15 cellular contexts compared by ENCODE assay signal in the genomic region with DNA sequence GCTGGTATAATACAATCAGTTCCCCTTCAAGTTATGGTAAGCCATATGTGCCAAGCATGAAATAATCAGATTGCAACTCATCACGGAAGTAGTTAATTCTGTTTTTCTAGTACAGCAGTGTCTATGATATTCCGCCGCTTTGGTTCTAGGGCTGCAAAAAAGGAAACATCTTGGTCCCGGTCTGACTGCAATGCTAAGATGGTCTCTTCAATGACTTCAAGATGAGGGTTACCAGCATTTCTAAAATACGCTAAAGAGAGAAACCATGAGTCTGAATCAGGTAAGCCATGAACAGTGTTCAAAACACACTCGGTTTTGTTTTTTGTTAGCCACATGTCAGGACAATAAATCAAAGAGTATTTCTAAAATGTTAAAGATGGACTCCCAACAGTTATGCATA. TPM values are rescaled to one million over a fixed set of nuclear protein-coding genes. Genes with fewer than 3 reads are reported as not detected.
DNase-seq lines count a peak whose midpoint lies in the region; ATAC-seq and TF ChIP-seq lines count a peak whose summit lies in the region.
"Had no signal": no experiment of that assay in that cellular context is flagged by ENCODE, and none has a peak within 500 bp of the region (broad histone marks: within the 10 kb centered on the region; RNA-seq: fewer than 3 reads in every experiment).

No MANE protein-coding gene starts in this region.

- no peak overlapping the region for H3K4me3 ChIP-seq in HEK293 (ENCODE audit: low read depth, low read length)
- H3K4me3 ChIP-seq in OCI-LY3 (ENCODE audit: low read length): no peak overlapping the region
- no peak overlapping the region for H3K4me3 ChIP-seq in H7 (ENCODE audit: insufficient read depth, low read depth, low read length)

- peaks cover 16% of the 10 kb centered on the region; the same call in 1 of the 2 replicates for H3K27me3 ChIP-seq in OCI-LY3 (ENCODE audit: low read depth, low read length)
- peaks cover 17% of the 10 kb centered on the region for H3K27me3 ChIP-seq in H7 (ENCODE audit: control insufficient read depth, insufficient read depth, low read length)

- no peak for ATAC-seq in HG03460 (IDR thresholded peaks at IDR 0.05; ENCODE audit: unreplicated experiment)
- ATAC-seq: Panc1, right cardiac atrium had no signal

- H2AFZ ChIP-seq in OCI-LY3 (ENCODE audit: low read depth, low read length): no peak overlapping the region

- peaks cover 0 to 10% of the 10 kb centered on the region in 2 experiments; a peak in 1 of 3 replicates for H3K36me3 ChIP-seq in HEK293 (ENCODE audit: control insufficient read depth in 2 of 2, insufficient read depth in 1 of 2, low read length in 2 of 2)
- no peaks in the 10 kb centered on the region for H3K36me3 ChIP-seq in OCI-LY3 (replicated peaks; ENCODE audit: low read depth, low read length)
- 0 out of 2 replicates have a peak, but pooled peaks cover 1% of the 10 kb centered on the region for H3K36me3 ChIP-seq in H7 (replicated peaks; ENCODE audit: control insufficient read depth, insufficient read depth, low read length)

- H4K20me1 ChIP-seq in OCI-LY3 (ENCODE audit: insufficient read depth, low read length): peaks cover 8% of the 10 kb centered on the region; the same call in 1 of the 2 replicates

- H3K9me3 ChIP-seq in HEK293 (ENCODE audit: control insufficient read depth, insufficient read depth, low read depth, low read length): no peaks in the 10 kb centered on the region
- H3K9me3 ChIP-seq in OCI-LY3 (ENCODE audit: insufficient read depth, low read length): no peaks in the 10 kb centered on the region

- DNase-seq in NCI-H1417 (lab: John Stamatoyannopoulos, UW): peak; percentile 46 to 75 (median 49)
- DNase-seq in NCI-H1417 treated with DMSO at 0.1 percent for 48 hours (lab: John Stamatoyannopoulos, UW): no peak
- peak; percentile 35 for DNase-seq in islet precursor cell
- DNase-seq in H7: no peak
- no peak for DNase-seq in C1 segment of cervical spinal cord (lab: John Stamatoyannopoulos, UW)
- DNase-seq: activated CD4-positive, CD25-positive, alpha-beta regulatory T cell; effector CD8-positive, alpha-beta T cell; foreskin melanocyte; right cardiac atrium had no signal

- POLR2A ChIA-PET in HEK293 (lab: Yijun Ruan, JAX): no interaction called here

- TF ChIP-seq CTCF in HEK293 (tag by site-specific recombination; IDR thresholded peaks at IDR 0.05) (no peak), OCI-LY3 (IDR thresholded peaks at IDR 0.05; ENCODE audit: low read depth, low read length) (0 out of 2 replicates have a peak, but pooled peaks have one; percentile 5)

- CTCF ChIA-PET in HEK293 (lab: Yijun Ruan, JAX): interaction anchor here (0.8 kb wide), 1 partner anchor 12 kb away, joined by 4 read pairs; no protein-coding TSS in a partner anchor

- H3K79me2 ChIP-seq in OCI-LY3 (ENCODE audit: low read length): no peaks in the 10 kb centered on the region

- no peak overlapping the region for H3K27ac ChIP-seq in HEK293 (ENCODE audit: extremely low read depth, low read depth, low read length)
- no peak overlapping the region for H3K27ac ChIP-seq in OCI-LY3 (ENCODE audit: low read length)
- H3K27ac ChIP-seq: KMS-11 had no signal

- H3K9ac ChIP-seq in OCI-LY3 (ENCODE audit: low read length): no peak overlapping the region
- H3K9ac ChIP-seq: KMS-11 had no signal

- H3K4me1 ChIP-seq in HEK293 (ENCODE audit: control insufficient read depth, insufficient read depth, low read length) (no peaks in the 10 kb centered on the region), OCI-LY3 (ENCODE audit: low read length) (peaks cover 12% of the 10 kb centered on the region)

- H3K4me2 ChIP-seq in OCI-LY3 (ENCODE audit: low read length): no peak overlapping the region
- H3K4me2 ChIP-seq: KMS-11 had no signal

TF ChIP-seq in HEK293, 187 proteins besides CTCF, POLR2A, EP300 and RAD21:
- TF ChIP-seq ZFP37 (tag by site-specific recombination; IDR thresholded peaks at IDR 0.05) (peak; percentile 100), ZNF366 (tag by site-specific recombination; conservative IDR thresholded peaks at IDR 0.05) (no peak)
TF ChIP-seq in HEK293: peak in this region for 1.

RNA-seq across cellular contexts. Expression of a gene that starts 3.2 kb away (rescaled TPM):
- not detected in 2 replicates for total RNA-seq in H7 (2014; rRNA removed; shearing (Covaris generic))
- total RNA-seq: lung microvascular endothelial cell, right cardiac atrium had no signal

Comparison
In these comparisons a context has a peak if more than half of its experiments do, and no peak if none do; other contexts are left out.
1. DNase-seq: peak in NCI-H1417 (3 of 3) and islet precursor cell (single experiment); none in NCI-H1417 treated with DMSO at 0.1 percent for 48 hours (single experiment), H7 (single experiment) and C1 segment of cervical spinal cord (0 of 14).